ENCODE assay signal across 8 cellular contexts in genomic region chrX:12515384-12515783, GRCh38.
DNase-seq lines count a peak whose midpoint lies in the region; ATAC-seq lines count a peak whose summit lies in the region.
"Not testable (repeated sequence)": the region's sequence is repeated elsewhere in the genome, so short reads cannot be mapped to it uniquely, and the experiment has no call there.

No MANE protein-coding gene starts in this region.

- peak overlapping the region; percentile 50 for H3K27ac Mint-ChIP-seq in stimulated activated naive CD8-positive, alpha-beta T cell treated with anti-CD3 and anti-CD28 coated beads, Interleukin-15, Interleukin-2, amounts not matched to agents 100 ng/mL and 50 ng/mL, for 24 hours

- not testable (repeated sequence) for H3K9me3 Mint-ChIP-seq in stimulated activated naive CD8-positive, alpha-beta T cell treated with anti-CD3 and anti-CD28 coated beads, Interleukin-15, Interleukin-2, amounts not matched to agents 100 ng/mL and 50 ng/mL, for 24 hours

- not testable (repeated sequence) for H3K27me3 Mint-ChIP-seq in stimulated activated naive CD8-positive, alpha-beta T cell treated with anti-CD3 and anti-CD28 coated beads, Interleukin-15, Interleukin-2, amounts not matched to agents 100 ng/mL and 50 ng/mL, for 24 hours

- peak; percentile 100 for ATAC-seq in GM18511 (IDR thresholded peaks at IDR 0.05; ENCODE audit: unreplicated experiment)
- ATAC-seq in GM19328 (IDR thresholded peaks at IDR 0.05; ENCODE audit: unreplicated experiment): peak; percentile 83
- ATAC-seq in GM21515 (IDR thresholded peaks at IDR 0.05; ENCODE audit: unreplicated experiment): peak; percentile 91
- ATAC-seq in HG02763 (IDR thresholded peaks at IDR 0.05; ENCODE audit: unreplicated experiment): peak; percentile 90
- peak; percentile 95 for ATAC-seq in HG03066 (IDR thresholded peaks at IDR 0.05; ENCODE audit: low read depth, unreplicated experiment)
- peak; percentile 95 for ATAC-seq in HG03520 (IDR thresholded peaks at IDR 0.05; ENCODE audit: unreplicated experiment)

- H3K36me3 Mint-ChIP-seq in stimulated activated naive CD8-positive, alpha-beta T cell treated with anti-CD3 and anti-CD28 coated beads, Interleukin-15, Interleukin-2, amounts not matched to agents 100 ng/mL and 50 ng/mL, for 24 hours (ENCODE audit: low read depth): not testable (repeated sequence)

- H3K4me3 Mint-ChIP-seq in stimulated activated naive CD8-positive, alpha-beta T cell treated with anti-CD3 and anti-CD28 coated beads, Interleukin-15, Interleukin-2, amounts not matched to agents 100 ng/mL and 50 ng/mL, for 24 hours: not testable (repeated sequence)

- H3K4me1 Mint-ChIP-seq in stimulated activated naive CD8-positive, alpha-beta T cell treated with anti-CD3 and anti-CD28 coated beads, Interleukin-15, Interleukin-2, amounts not matched to agents 100 ng/mL and 50 ng/mL, for 24 hours (ENCODE audit: low read depth): not testable (repeated sequence)

- peak; percentile 81 for DNase-seq in NOMO-1 treated with dmso at 0.1 percent for 144 hours (lab: John Stamatoyannopoulos, UW; ENCODE audit: unreplicated experiment)

Comparison
In these comparisons a context has a peak if more than half of its experiments do, and no peak if none do; other contexts are left out.
1. Peak in every context shown above with its lines: DNase-seq and ATAC-seq.